Comparison of ENCODE assay signal across 1 cellular context in the genomic region with DNA sequence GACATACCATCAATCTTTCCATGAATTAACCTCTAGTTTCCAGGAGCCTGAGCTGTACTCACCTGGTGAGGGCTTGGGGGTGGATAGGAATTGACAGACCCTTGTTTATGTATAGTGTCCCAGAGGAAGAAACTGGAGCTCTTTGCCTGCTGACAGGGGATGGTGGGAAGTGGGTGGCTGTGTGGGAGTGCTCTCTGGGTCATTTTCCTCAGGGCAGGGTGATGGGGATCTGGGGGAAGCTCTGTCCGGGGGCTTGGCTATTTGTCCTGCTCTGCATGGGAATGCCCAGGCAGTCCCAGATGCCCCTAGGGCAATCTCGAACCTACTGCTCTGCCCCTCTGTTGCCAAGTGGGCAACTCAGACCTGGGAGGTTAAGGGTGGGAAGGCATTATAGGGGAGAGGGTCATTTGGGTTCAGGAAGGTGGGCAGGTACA.
TF ChIP-seq lines count a peak whose summit lies in the region.

No MANE protein-coding gene starts in this region.

TF ChIP-seq in liver, 16 proteins besides CTCF, POLR2A, EP300 and RAD21 (continued from another document):
- no peak for TF ChIP-seq SP1 (IDR thresholded peaks at IDR 0.05)
- TF ChIP-seq, protein P1, sequence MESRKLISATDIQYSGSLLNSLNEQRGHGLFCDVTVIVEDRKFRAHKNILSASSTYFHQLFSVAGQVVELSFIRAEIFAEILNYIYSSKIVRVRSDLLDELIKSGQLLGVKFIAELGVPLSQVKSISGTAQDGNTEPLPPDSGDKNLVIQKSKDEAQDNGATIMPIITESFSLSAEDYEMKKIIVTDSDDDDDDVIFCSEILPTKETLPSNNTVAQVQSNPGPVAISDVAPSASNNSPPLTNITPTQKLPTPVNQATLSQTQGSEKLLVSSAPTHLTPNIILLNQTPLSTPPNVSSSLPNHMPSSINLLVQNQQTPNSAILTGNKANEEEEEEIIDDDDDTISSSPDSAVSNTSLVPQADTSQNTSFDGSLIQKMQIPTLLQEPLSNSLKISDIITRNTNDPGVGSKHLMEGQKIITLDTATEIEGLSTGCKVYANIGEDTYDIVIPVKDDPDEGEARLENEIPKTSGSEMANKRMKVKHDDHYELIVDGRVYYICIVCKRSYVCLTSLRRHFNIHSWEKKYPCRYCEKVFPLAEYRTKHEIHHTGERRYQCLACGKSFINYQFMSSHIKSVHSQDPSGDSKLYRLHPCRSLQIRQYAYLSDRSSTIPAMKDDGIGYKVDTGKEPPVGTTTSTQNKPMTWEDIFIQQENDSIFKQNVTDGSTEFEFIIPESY (IDR thresholded peaks at IDR 0.05) = no peak
- no peak for TF ChIP-seq RXRA (IDR thresholded peaks at IDR 0.05)
- no peak for TF ChIP-seq HNF4A (conservative IDR thresholded peaks at IDR 0.05)
- TF ChIP-seq REST (IDR thresholded peaks at IDR 0.05) = no peak
- no peak for TF ChIP-seq GABPA (IDR thresholded peaks at IDR 0.05 in 1 of 2, conservative IDR thresholded peaks at IDR 0.05 in 1 of 2)
- TF ChIP-seq, protein P2, sequence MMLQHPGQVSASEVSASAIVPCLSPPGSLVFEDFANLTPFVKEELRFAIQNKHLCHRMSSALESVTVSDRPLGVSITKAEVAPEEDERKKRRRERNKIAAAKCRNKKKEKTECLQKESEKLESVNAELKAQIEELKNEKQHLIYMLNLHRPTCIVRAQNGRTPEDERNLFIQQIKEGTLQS (IDR thresholded peaks at IDR 0.05) = no peak
- TF ChIP-seq FOXA2 (IDR thresholded peaks at IDR 0.05) = no peak
- TF ChIP-seq, protein P3, sequence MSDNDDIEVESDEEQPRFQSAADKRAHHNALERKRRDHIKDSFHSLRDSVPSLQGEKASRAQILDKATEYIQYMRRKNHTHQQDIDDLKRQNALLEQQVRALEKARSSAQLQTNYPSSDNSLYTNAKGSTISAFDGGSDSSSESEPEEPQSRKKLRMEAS (IDR thresholded peaks at IDR 0.05) = no peak
- no peak for TF ChIP-seq EGR1 (IDR thresholded peaks at IDR 0.05; ENCODE audit: low read depth in 2 of 2)
- TF ChIP-seq JUND (IDR thresholded peaks at IDR 0.05) = no peak
- TF ChIP-seq YY1 (IDR thresholded peaks at IDR 0.05) = no peak
TF ChIP-seq in liver: peak in this region for 0.
